Comparison of ENCODE assay signal across 8 cellular contexts in the genomic region with DNA sequence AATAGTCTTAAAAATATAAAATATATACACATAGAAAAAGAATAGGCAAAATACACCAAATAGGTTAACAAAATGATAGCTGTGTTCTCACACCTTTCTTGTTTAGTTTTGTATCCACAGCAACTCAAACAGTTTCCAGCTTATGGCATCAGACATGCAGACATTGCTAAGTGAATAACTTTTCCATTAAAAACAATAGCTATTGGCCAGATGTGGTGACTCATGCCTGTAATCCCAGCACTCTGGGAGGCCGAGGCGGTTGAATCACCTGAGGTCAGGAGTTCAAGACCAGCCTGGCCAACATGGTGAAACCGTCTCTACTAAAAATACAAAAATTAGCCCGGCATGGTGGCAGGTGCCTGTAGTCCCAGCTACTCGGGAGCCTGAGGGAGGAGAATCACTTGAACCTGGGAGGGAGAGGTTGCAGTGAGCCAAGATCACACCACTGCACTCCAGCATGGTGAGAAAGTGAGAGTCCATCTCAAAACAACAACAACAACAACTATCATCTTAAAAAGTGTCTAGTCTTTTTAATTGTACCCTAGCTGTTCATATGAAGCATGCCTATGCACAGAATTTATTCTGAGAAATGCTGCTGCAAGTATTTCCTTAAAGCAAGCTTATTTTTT.
A peak's percentile ranks its signal among the peaks of the same experiment; 100 is the strongest.
DNase-seq lines count a peak whose midpoint lies in the region; ATAC-seq, FAIRE-seq and TF ChIP-seq lines count a peak whose summit lies in the region.
"Not testable (repeated sequence)": the region's sequence is repeated elsewhere in the genome, so short reads cannot be mapped to it uniquely, and the experiment has no call there.

No MANE protein-coding gene starts in this region.

- WGBS in K562 (ENCODE audit: insufficient coverage, low coverage, missing lambda C conversion rate) = 6% methylated on average over 4 of the region's 5 CpGs

- H3K36me3 ChIP-seq in K562 (ENCODE audit: control insufficient read depth, insufficient read depth, low read length) = not testable (repeated sequence)

- peak; percentile 62 for TF ChIP-seq EP300 in K562 (IDR thresholded peaks at IDR 0.05; ENCODE audit: low read length)

- not testable (repeated sequence) for H3K9me3 ChIP-seq in K562 (replicated peaks; ENCODE audit: control insufficient read depth, insufficient read depth, low read depth, low read length)

- H3K4me3 ChIP-seq in K562; skeletal muscle cell (ENCODE audit: low read depth, low read length): not testable (repeated sequence)

- TF ChIP-seq POLR2A in K562 (conservative IDR thresholded peaks at IDR 0.05) = not testable (repeated sequence)

- CTCF ChIA-PET in activated CD4-positive, alpha-beta T cell treated with anti-CD3 and anti-CD28 coated beads for 36 hours (lab: Charles Lee) = interaction anchor here (0.6 to 2.2 kb wide), 3 partner anchors 46 to 165 kb away, joined by 3 to 5 read pairs (median 3); no protein-coding TSS in a partner anchor
- CTCF ChIA-PET in K562 (lab: Yijun Ruan, JAX; ENCODE audit: low intra/inter-chr PET ratio) = not testable (repeated sequence)

- TF ChIP-seq RAD21 in K562 (CRISPR knock-in tag; conservative IDR thresholded peaks at IDR 0.05 in 1 of 2, IDR thresholded peaks at IDR 0.05 in 1 of 2) = not testable (repeated sequence)

- peak overlapping the region; percentile 2; the same call in 1 of the 3 replicates for H3K27ac ChIP-seq in K562 (ENCODE audit: extremely low read depth, low read depth, low read length)

- not testable (repeated sequence) for H3K27me3 Mint-ChIP-seq in activated CD4-positive, alpha-beta T cell treated with anti-CD3 and anti-CD28 coated beads for 36 hours

- not testable (repeated sequence) for H3K9me3 Mint-ChIP-seq in activated CD4-positive, alpha-beta T cell treated with anti-CD3 and anti-CD28 coated beads for 36 hours (ENCODE audit: low read depth)

- H3K9ac ChIP-seq in K562 (ENCODE audit: insufficient read depth in 1 of 2, low read depth in 2 of 2, low read length in 2 of 2) = not testable (repeated sequence)

- H3K27ac Mint-ChIP-seq in activated CD4-positive, alpha-beta T cell treated with anti-CD3 and anti-CD28 coated beads for 36 hours = not testable (repeated sequence)

- H3K4me1 ChIP-seq in K562 (replicated peaks in 1 of 2; ENCODE audit: control insufficient read depth in 2 of 2, insufficient read depth in 2 of 2, low read length in 2 of 2) = peaks cover 6 to 38% of the 10 kb centered on the region in 2 experiments; a peak in 4 of 5 replicates

- not testable (repeated sequence) for H3K36me3 Mint-ChIP-seq in activated CD4-positive, alpha-beta T cell treated with anti-CD3 and anti-CD28 coated beads for 36 hours (ENCODE audit: low read depth)

- not testable (repeated sequence) for H2AFZ ChIP-seq in K562 (ENCODE audit: low read depth, low read length)

- not testable (repeated sequence) for BruUV-seq in K562 (replicated peaks; lab: Mats Ljungman, UMichigan)

- not testable (repeated sequence) for H3K4me2 ChIP-seq in K562 (ENCODE audit: insufficient read depth, low read length)

- H3K79me2 ChIP-seq in K562 (ENCODE audit: control insufficient read depth, insufficient read depth, low read length) = peaks cover 94% of the 10 kb centered on the region

- not testable (repeated sequence) for H3K27me3 ChIP-seq in K562 (ENCODE audit: control insufficient read depth in 2 of 2, insufficient read depth in 2 of 2, low read length in 2 of 2)

- not testable (repeated sequence) for FAIRE-seq in K562 (lab: Jason Lieb, UNC)

- intact Hi-C loops in activated CD4-positive, alpha-beta T cell treated with anti-CD3 and anti-CD28 coated beads for 36 hours (cut with DNase I, micrococcal nuclease) = loop anchor here in 1 of 2 experiments (1.0 kb wide), 1 partner anchor 24 kb away; no protein-coding TSS in a partner anchor
- intact Hi-C loops in K562 (cut with micrococcal nuclease) = not testable (repeated sequence)

- DNase-seq in AG08395 (ENCODE audit: low spot score) (peak; percentile 24), GM04503 (ENCODE audit: low read depth) (peak; percentile 61), NCI-H226 (peak; percentile 88), K562 (ENCODE audit: extremely low read depth in 1 of 4, low spot score in 3 of 4) (peak in 1 of 4 experiments; percentile 63), iris pigment epithelial cell (ENCODE audit: low read depth) (peak; percentile 93), skeletal muscle cell (ENCODE audit: low read depth) (peak; percentile 54)
- DNase-seq in activated CD4-positive, alpha-beta T cell treated with anti-CD3 and anti-CD28 coated beads for 36 hours = peak; percentile 35

- H3K4me1 Mint-ChIP-seq in activated CD4-positive, alpha-beta T cell treated with anti-CD3 and anti-CD28 coated beads for 36 hours = peaks cover 51% of the 10 kb centered on the region

- ATAC-seq in activated CD4-positive, alpha-beta T cell treated with anti-CD3 and anti-CD28 coated beads for 36 hours = not testable (repeated sequence)
- ATAC-seq in K562 (peak; percentile 61), esophagus mucosa (peak; percentile 49)

- in situ Hi-C loops in K562 (cut with MboI) = not testable (repeated sequence)

- H3K9me1 ChIP-seq in K562 (ENCODE audit: control insufficient read depth, insufficient read depth, low read length) = not testable (repeated sequence)

- TF ChIP-seq CTCF in K562 (IDR thresholded peaks at IDR 0.05 in 2 of 3, conservative IDR thresholded peaks at IDR 0.05 in 1 of 3; ENCODE audit: insufficient read depth in 2 of 3, low read depth in 1 of 3, low read length in 3 of 3) = not testable (repeated sequence)

- peaks cover 16% of the 10 kb centered on the region for H4K20me1 ChIP-seq in K562 (replicated peaks; ENCODE audit: control insufficient read depth, insufficient read depth, low read length)

- not testable (repeated sequence) for H3K4me3 Mint-ChIP-seq in activated CD4-positive, alpha-beta T cell treated with anti-CD3 and anti-CD28 coated beads for 36 hours

- POLR2A ChIA-PET in activated CD4-positive, alpha-beta T cell treated with anti-CD3 and anti-CD28 coated beads for 36 hours (lab: Charles Lee) = interaction anchor here (1.5 to 1.9 kb wide), 2 partner anchors 22 to 90 kb away, joined by 3 to 16 read pairs; no protein-coding TSS in a partner anchor
- POLR2A ChIA-PET in K562 (lab: Yijun Ruan, JAX) = interaction anchor here (0.6 to 3.3 kb wide), 10 partner anchors 10 to 164 kb away, joined by 3 to 16 read pairs (median 4); no protein-coding TSS in a partner anchor

TF ChIP-seq in K562, 482 proteins besides CTCF, POLR2A, EP300 and RAD21 (continues in another document):
- TF ChIP-seq SMAD4 (CRISPR knock-in tag; conservative IDR thresholded peaks at IDR 0.05) = 0 out of 2 replicates have a peak, but pooled peaks have one; percentile 54
- peak; percentile 63; the same call in 1 of the 2 replicates for TF ChIP-seq SMARCE1 (IDR thresholded peaks at IDR 0.05)
- TF ChIP-seq CC2D1A (IDR thresholded peaks at IDR 0.05) = peak; percentile 43
- peak; percentile 45; the same call in 1 of the 2 replicates for TF ChIP-seq ZEB2 (IDR thresholded peaks at IDR 0.05)
- TF ChIP-seq CEBPG (CRISPR knock-in tag; IDR thresholded peaks at IDR 0.05) = peak; percentile 84
- TF ChIP-seq CEBPG (tag; conservative IDR thresholded peaks at IDR 0.05 in 1 of 2, IDR thresholded peaks at IDR 0.05 in 1 of 2) = peak in 1 of 2 experiments; percentile 83; a peak in 2 of 4 replicates
- peak; percentile 54; the same call in 1 of the 2 replicates for TF ChIP-seq ATF7 (IDR thresholded peaks at IDR 0.05)
- peak; percentile 83 for TF ChIP-seq RFX1 (IDR thresholded peaks at IDR 0.05)
- TF ChIP-seq SMARCA4 (IDR thresholded peaks at IDR 0.05) = peak; percentile 73
- TF ChIP-seq ADNP (tag; IDR thresholded peaks at IDR 0.05) = peak; percentile 69; the same call in 1 of the 2 replicates
- peak; percentile 35 to 52; a peak in 3 of 4 replicates for TF ChIP-seq KDM1A (IDR thresholded peaks at IDR 0.05)
- peak; percentile 34; the same call in 1 of the 2 replicates for TF ChIP-seq CXXC5 (CRISPR knock-in tag; IDR thresholded peaks at IDR 0.05)
- TF ChIP-seq, protein P1, sequence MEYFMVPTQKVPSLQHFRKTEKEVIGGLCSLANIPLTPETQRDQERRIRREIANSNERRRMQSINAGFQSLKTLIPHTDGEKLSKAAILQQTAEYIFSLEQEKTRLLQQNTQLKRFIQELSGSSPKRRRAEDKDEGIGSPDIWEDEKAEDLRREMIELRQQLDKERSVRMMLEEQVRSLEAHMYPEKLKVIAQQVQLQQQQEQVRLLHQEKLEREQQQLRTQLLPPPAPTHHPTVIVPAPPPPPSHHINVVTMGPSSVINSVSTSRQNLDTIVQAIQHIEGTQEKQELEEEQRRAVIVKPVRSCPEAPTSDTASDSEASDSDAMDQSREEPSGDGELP (CRISPR knock-in tag; IDR thresholded peaks at IDR 0.05; ENCODE audit: borderline replicate concordance) = 0 out of 2 replicates have a peak, but pooled peaks have one; percentile 14
- peak; percentile 74 for TF ChIP-seq SOX6 (IDR thresholded peaks at IDR 0.05)
- 0 out of 2 replicates have a peak, but pooled peaks have one; percentile 23 for TF ChIP-seq BCOR (IDR thresholded peaks at IDR 0.05)
- TF ChIP-seq CBFA2T3 (IDR thresholded peaks at IDR 0.05) = peak; percentile 53; the same call in 1 of the 2 replicates
- peak; percentile 23 for TF ChIP-seq TBP (optimal IDR thresholded peaks at IDR 0.05; ENCODE audit: low read depth, low read length)
- 0 out of 2 replicates have a peak, but pooled peaks have one; percentile 36 for TF ChIP-seq DMBX1 (CRISPR knock-in tag; IDR thresholded peaks at IDR 0.05; ENCODE audit: borderline replicate concordance)
- TF ChIP-seq DPF2 (IDR thresholded peaks at IDR 0.05) = peak; percentile 84
- TF ChIP-seq FOSL1 (tag; conservative IDR thresholded peaks at IDR 0.05) = peak; percentile 94
- TF ChIP-seq ARID1B (IDR thresholded peaks at IDR 0.05) = peak; percentile 77
- not testable (repeated sequence) for TF ChIP-seq NR2C2 (CRISPR knock-in tag; IDR thresholded peaks at IDR 0.05)
- peak; percentile 77 for TF ChIP-seq NR2C2 (tag; IDR thresholded peaks at IDR 0.05)
- peak in 1 of 2 experiments; percentile 66; a peak in 1 of 4 replicates for TF ChIP-seq TRIM24 (IDR thresholded peaks at IDR 0.05)
- peak; percentile 56; the same call in 1 of the 2 replicates for TF ChIP-seq NR2C1 (IDR thresholded peaks at IDR 0.05)
- TF ChIP-seq NR2C1 (tag; IDR thresholded peaks at IDR 0.05) = peak; percentile 67
